Comparison of ENCODE assay signal across 29 cellular contexts in the genomic region with DNA sequence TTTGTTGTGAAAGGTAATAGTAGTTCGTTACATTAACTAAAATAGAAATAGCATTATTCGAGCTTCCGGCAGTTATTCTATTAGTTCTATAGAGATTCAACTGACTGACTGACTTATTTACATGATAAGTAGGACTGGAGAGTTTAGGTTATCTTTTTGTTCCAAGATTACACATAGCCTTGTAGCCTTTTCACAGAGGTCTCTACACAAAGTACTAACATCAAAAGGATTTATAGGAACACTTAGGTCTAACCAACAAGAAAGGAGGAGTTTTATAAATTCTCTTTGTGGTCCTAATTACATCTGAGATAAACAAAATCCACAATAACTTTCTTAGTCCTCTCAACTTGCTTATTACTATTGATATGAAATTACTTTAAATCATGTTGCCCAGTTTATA.
"Had no signal": no experiment of that assay in that cellular context is flagged by ENCODE, and none has a peak within 500 bp of the region (broad histone marks: within the 10 kb centered on the region; RNA-seq: fewer than 3 reads in every experiment).

No MANE protein-coding gene starts in this region.

- H3K4me3 ChIP-seq: colonic mucosa, coronary artery, dorsolateral prefrontal cortex, esophagus muscularis mucosa, esophagus squamous epithelium, gastrocnemius medialis, gastroesophageal sphincter, heart left ventricle, heart right ventricle, hepatocyte had no signal

- FAIRE-seq: colon, endometrium, endothelial cell of umbilical vein, frontal cortex had no signal

- H3K4me2 ChIP-seq: hepatocyte had no signal

- ATAC-seq: effector memory CD8-positive, alpha-beta T cell; esophagus mucosa; foreskin keratinocyte; gastrocnemius medialis; gastroesophageal sphincter; heart left ventricle; heart right ventricle had no signal

- H2AFZ ChIP-seq: hepatocyte had no signal

- H3K9me3 ChIP-seq: colonic mucosa, esophagus muscularis mucosa, esophagus squamous epithelium, gastrocnemius medialis, gastroesophageal sphincter, heart left ventricle, heart right ventricle had no signal

- H3K36me3 ChIP-seq: colonic mucosa had no signal

- H3K4me1 ChIP-seq: colonic mucosa, esophagus squamous epithelium, foreskin keratinocyte, heart left ventricle, heart right ventricle had no signal

- H3K27ac ChIP-seq: colonic mucosa, coronary artery, dorsolateral prefrontal cortex, epithelial cell of prostate, esophagus muscularis mucosa, esophagus squamous epithelium, foreskin keratinocyte, gastrocnemius medialis, gastroesophageal sphincter, heart left ventricle, heart right ventricle, hepatocyte had no signal

- H3K27me3 ChIP-seq: colonic mucosa, dorsolateral prefrontal cortex, esophagus muscularis mucosa, esophagus squamous epithelium, foreskin keratinocyte, gastrocnemius medialis, gastroesophageal sphincter, heart left ventricle, heart right ventricle, hepatocyte had no signal

- DNase-seq: colonic mucosa; cortex of kidney; dermis blood vessel endothelial cell; dorsolateral prefrontal cortex; effector CD4-positive, alpha-beta T cell; effector CD8-positive, alpha-beta T cell; effector memory CD4-positive, alpha-beta T cell; effector memory CD8-positive, alpha-beta T cell; endodermal cell; erythroblast; esophagus squamous epithelium; foreskin fibroblast; foreskin keratinocyte; foreskin melanocyte; gastrocnemius medialis; glutamatergic neuron; head of caudate nucleus; heart left ventricle; heart right ventricle had no signal
